In genomic region chr3:174529298-174529697, GRCh38 we compare ENCODE assay signal across 20 cellular contexts.
"Had no signal": no experiment of that assay in that cellular context is flagged by ENCODE, and none has a peak within 500 bp of the region (broad histone marks: within the 10 kb centered on the region; RNA-seq: fewer than 3 reads in every experiment).

No MANE protein-coding gene starts in this region.

- H3K36me3 Mint-ChIP-seq: activated CD4-positive, alpha-beta memory T cell treated with anti-CD3 and anti-CD28 coated beads for 36 hours; activated naive CD4-positive, alpha-beta T cell treated with anti-CD3 and anti-CD28 coated beads, Interleukin-2, amount 10 ng/mL, durations not matched to agents 7 days and 5 days; naive B cell had no signal

- H3K27ac Mint-ChIP-seq: activated CD4-positive, alpha-beta memory T cell treated with anti-CD3 and anti-CD28 coated beads for 36 hours; activated naive CD4-positive, alpha-beta T cell treated with anti-CD3 and anti-CD28 coated beads, Interleukin-2, amount 10 ng/mL, durations not matched to agents 7 days and 5 days; naive B cell; progenitor cell of endocrine pancreas; T-helper 1 cell treated with Interleukin-12 subunit alpha and Interleukin-12 subunit beta and Interleukin-4 antibody, amounts not matched to agents 30 μg/mL and 1 μg/mL, for 36 hours had no signal

- H3K9me3 Mint-ChIP-seq: activated naive CD4-positive, alpha-beta T cell treated with anti-CD3 and anti-CD28 coated beads, Interleukin-2, amount 10 ng/mL, durations not matched to agents 7 days and 5 days; neural crest cell; T-helper 1 cell treated with Interleukin-12 subunit alpha and Interleukin-12 subunit beta and Interleukin-4 antibody, amounts not matched to agents 30 μg/mL and 1 μg/mL, for 36 hours had no signal

- ATAC-seq: left lobe of liver, lower lobe of right lung had no signal

- H3K4me3 Mint-ChIP-seq: activated CD4-positive, alpha-beta memory T cell treated with anti-CD3 and anti-CD28 coated beads for 36 hours; activated naive CD4-positive, alpha-beta T cell treated with anti-CD3 and anti-CD28 coated beads, Interleukin-2, amount 10 ng/mL, durations not matched to agents 7 days and 5 days; naive B cell; neural crest cell; T-helper 1 cell treated with Interleukin-12 subunit alpha and Interleukin-12 subunit beta and Interleukin-4 antibody, amounts not matched to agents 30 μg/mL and 1 μg/mL, for 36 hours had no signal

- H3K4me1 Mint-ChIP-seq: activated naive CD4-positive, alpha-beta T cell treated with anti-CD3 and anti-CD28 coated beads, Interleukin-2, amount 10 ng/mL, durations not matched to agents 7 days and 5 days; naive B cell; neural crest cell had no signal

- H3K27me3 Mint-ChIP-seq: activated CD4-positive, alpha-beta memory T cell treated with anti-CD3 and anti-CD28 coated beads for 36 hours; activated naive CD4-positive, alpha-beta T cell treated with anti-CD3 and anti-CD28 coated beads, Interleukin-2, amount 10 ng/mL, durations not matched to agents 7 days and 5 days; naive B cell; progenitor cell of endocrine pancreas had no signal

- DNase-seq: activated CD4-positive, alpha-beta memory T cell treated with anti-CD3 and anti-CD28 coated beads for 36 hours; activated CD4-positive, alpha-beta T cell treated with anti-CD3 and anti-CD28 coated beads for 48 hours; activated effector memory CD4-positive, alpha-beta T cell treated with anti-CD3 and anti-CD28 coated beads, Interleukin-2, amount 50 U/mL, for 16 hours; activated naive CD4-positive, alpha-beta T cell treated with anti-CD3 and anti-CD28 coated beads, Interleukin-2, amount 10 ng/mL, durations not matched to agents 7 days and 5 days; activated T-cell treated with anti-CD3 and anti-CD28 coated beads for 4 hours; amygdala; cerebellar nuclear complex; cortex of kidney; lower lobe of right lung; naive B cell; retina; spleen; stimulated activated CD4-positive, alpha-beta T cell treated with anti-CD3 and anti-CD28 coated beads, Interleukin-4, amount 100 ng/mL, for 24 hours; stimulated activated naive CD4-positive, alpha-beta T cell treated with Interleukin-2 at 50 U/mL for 16 hours; T1000 had no signal

- H3K27ac ChIP-seq: epithelial cell of prostate, lower lobe of right lung, spleen had no signal
